Comparison of ENCODE assay signal across 1 cellular context in genomic region chr2:61536723-61537581, GRCh38.
TF ChIP-seq lines count a peak whose summit lies in the region.

No MANE protein-coding gene starts in this region.

TF ChIP-seq in HepG2, 621 proteins besides CTCF, POLR2A, EP300 and RAD21 (continued from another document and continues in another):
- TF ChIP-seq FOSL2 (CRISPR knock-in tag; IDR thresholded peaks at IDR 0.05) (peak; percentile 41; the same call in 1 of the 2 replicates), TMF1 (CRISPR knock-in tag; IDR thresholded peaks at IDR 0.05; ENCODE audit: low read depth) (no peak; the same call in 1 of the 2 replicates), FLYWCH1 (CRISPR knock-in tag; IDR thresholded peaks at IDR 0.05) (no peak), TBL1XR1 (IDR thresholded peaks at IDR 0.05; ENCODE audit: borderline replicate concordance, low read length, partially characterized antibody) (no peak), PRPF4 (IDR thresholded peaks at IDR 0.05; ENCODE audit: low read depth, low read length, poor library complexity, severe bottlenecking) (no peak), ZMAT5 (CRISPR knock-in tag; IDR thresholded peaks at IDR 0.05; ENCODE audit: borderline replicate concordance, low read depth) (no peak), ZNF816 (CRISPR knock-in tag; IDR thresholded peaks at IDR 0.05; ENCODE audit: borderline replicate concordance) (peak; percentile 49; the same call in 1 of the 2 replicates), MAX (IDR thresholded peaks at IDR 0.05) (peak; percentile 89), KIAA2018 (CRISPR knock-in tag; IDR thresholded peaks at IDR 0.05; ENCODE audit: borderline replicate concordance) (peak; percentile 51; the same call in 1 of the 2 replicates), HIVEP1 (CRISPR knock-in tag; IDR thresholded peaks at IDR 0.05) (no peak), HNF4G (IDR thresholded peaks at IDR 0.05; ENCODE audit: borderline replicate concordance, low read depth, low read length) (0 out of 2 replicates have a peak, but pooled peaks have one; percentile 6), HNF4G (CRISPR knock-in tag; IDR thresholded peaks at IDR 0.05; ENCODE audit: borderline replicate concordance, low read depth) (0 out of 2 replicates have a peak, but pooled peaks have one; percentile 41), ZFP82 (CRISPR knock-in tag; IDR thresholded peaks at IDR 0.05; ENCODE audit: borderline replicate concordance) (no peak), NR2F1 (CRISPR knock-in tag; IDR thresholded peaks at IDR 0.05) (no peak), ZFP37 (CRISPR knock-in tag; IDR thresholded peaks at IDR 0.05; ENCODE audit: borderline replicate concordance) (0 out of 2 replicates have a peak, but pooled peaks have one; percentile 39), THAP11 (CRISPR knock-in tag; IDR thresholded peaks at IDR 0.05) (peak; percentile 72), ZNF691 (CRISPR knock-in tag; IDR thresholded peaks at IDR 0.05; ENCODE audit: borderline replicate concordance, low read depth) (no peak), HIC2 (CRISPR knock-in tag; IDR thresholded peaks at IDR 0.05; ENCODE audit: low read depth) (no peak), ZNF331 (CRISPR knock-in tag; IDR thresholded peaks at IDR 0.05) (0 out of 2 replicates have a peak, but pooled peaks have one; percentile 23), BRD4 (CRISPR knock-in tag; IDR thresholded peaks at IDR 0.05) (no peak), ZBTB21 (CRISPR knock-in tag; IDR thresholded peaks at IDR 0.05) (no peak), RBM22 (optimal IDR thresholded peaks at IDR 0.05; ENCODE audit: low read length) (no peak), ZNF768 (CRISPR knock-in tag; IDR thresholded peaks at IDR 0.05) (no peak), ZNF296 (CRISPR knock-in tag; conservative IDR thresholded peaks at IDR 0.05) (no peak), ISX (CRISPR knock-in tag; conservative IDR thresholded peaks at IDR 0.05) (no peak), RFX5 (IDR thresholded peaks at IDR 0.05; ENCODE audit: low read depth, low read length) (no peak), ZNF20 (CRISPR knock-in tag; IDR thresholded peaks at IDR 0.05) (no peak), ZNF121 (CRISPR knock-in tag; IDR thresholded peaks at IDR 0.05) (no peak), MAFF (IDR thresholded peaks at IDR 0.05; ENCODE audit: low read depth, low read length) (no peak), GLI4 (CRISPR knock-in tag; IDR thresholded peaks at IDR 0.05; ENCODE audit: borderline replicate concordance) (no peak), ZBTB44 (CRISPR knock-in tag; IDR thresholded peaks at IDR 0.05) (no peak), PPARG (CRISPR knock-in tag; conservative IDR thresholded peaks at IDR 0.05) (no peak), HMGXB3 (CRISPR knock-in tag; IDR thresholded peaks at IDR 0.05; ENCODE audit: borderline replicate concordance) (peak; percentile 86; the same call in 1 of the 2 replicates), SALL1 (CRISPR knock-in tag; IDR thresholded peaks at IDR 0.05) (peak; percentile 87), ARNTL (CRISPR knock-in tag; IDR thresholded peaks at IDR 0.05) (no peak; the same call in none of the 2 replicates), ZNF44 (CRISPR knock-in tag; IDR thresholded peaks at IDR 0.05) (peak; percentile 91; the same call in 1 of the 2 replicates), GPBP1L1 (CRISPR knock-in tag; IDR thresholded peaks at IDR 0.05) (no peak), ZBTB20 (CRISPR knock-in tag; IDR thresholded peaks at IDR 0.05; ENCODE audit: borderline replicate concordance, low read depth) (peak; percentile 46; the same call in 1 of the 2 replicates), KLF13 (CRISPR knock-in tag; IDR thresholded peaks at IDR 0.05) (no peak), CENPT (CRISPR knock-in tag; IDR thresholded peaks at IDR 0.05; ENCODE audit: low read depth) (no peak), CSRNP1 (CRISPR knock-in tag; IDR thresholded peaks at IDR 0.05) (peak; percentile 34; the same call in 1 of the 2 replicates), MLLT10 (CRISPR knock-in tag; IDR thresholded peaks at IDR 0.05) (no peak)
